ENCODE assay signal across 31 cellular contexts in the genomic region with DNA sequence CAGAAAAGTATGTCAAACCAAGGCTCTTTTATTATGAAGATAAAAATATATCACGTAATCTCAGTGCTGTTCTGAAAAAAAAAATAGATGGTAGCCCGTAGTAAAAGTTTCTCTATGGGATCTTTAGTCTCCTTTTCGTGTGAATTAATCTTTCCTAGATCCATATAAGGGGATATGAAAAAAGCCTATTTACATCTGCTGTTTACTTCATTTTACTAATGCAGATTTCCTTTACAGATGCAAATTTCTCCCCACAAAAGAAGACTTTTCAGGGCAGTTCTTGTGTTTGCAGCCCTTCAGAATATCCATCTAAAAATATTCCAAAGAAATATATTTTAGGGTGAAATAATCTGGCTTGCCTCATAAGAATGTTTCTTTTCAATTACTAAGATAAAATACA.
"Had no signal": no experiment of that assay in that cellular context is flagged by ENCODE, and none has a peak within 500 bp of the region (broad histone marks: within the 10 kb centered on the region; RNA-seq: fewer than 3 reads in every experiment).

No MANE protein-coding gene starts in this region.

- H3K27me3 Mint-ChIP-seq: activated B cell treated with CpG ODN at 0.5 μM for 24 hours; activated CD8-positive, alpha-beta T cell treated with anti-CD3 and anti-CD28 coated beads for 36 hours; activated naive CD4-positive, alpha-beta T cell treated with anti-CD3 and anti-CD28 coated beads, Interleukin-2, amount 50 U/mL, for 24 hours; activated naive CD8-positive, alpha-beta T cell treated with anti-CD3 and anti-CD28 coated beads for 36 hours; activated naive CD8-positive, alpha-beta T cell treated with anti-CD3 and anti-CD28 coated beads, Interleukin-2, amount 50 U/mL, for 24 hours; effector memory CD8-positive, alpha-beta T cell had no signal

- H3K36me3 Mint-ChIP-seq: activated naive CD4-positive, alpha-beta T cell treated with anti-CD3 and anti-CD28 coated beads, Interleukin-2, amount 50 U/mL, for 24 hours; activated naive CD8-positive, alpha-beta T cell treated with anti-CD3 and anti-CD28 coated beads for 36 hours had no signal

- H3K4me3 Mint-ChIP-seq: activated B cell treated with CpG ODN at 0.5 μM for 24 hours; activated CD8-positive, alpha-beta T cell treated with anti-CD3 and anti-CD28 coated beads for 36 hours; activated naive CD4-positive, alpha-beta T cell treated with anti-CD3 and anti-CD28 coated beads for 36 hours; activated naive CD4-positive, alpha-beta T cell treated with anti-CD3 and anti-CD28 coated beads, Interleukin-2, amount 50 U/mL, for 24 hours; activated naive CD8-positive, alpha-beta T cell treated with anti-CD3 and anti-CD28 coated beads for 36 hours; activated naive CD8-positive, alpha-beta T cell treated with anti-CD3 and anti-CD28 coated beads, Interleukin-2, amount 50 U/mL, for 24 hours; activated T-helper 1 cell treated with anti-CD3 and anti-CD28 coated beads, Interleukin-12 subunit alpha, Interleukin-12 subunit beta, Interleukin-2, Interleukin-4 antibody, amounts not matched to agents 30 ng/mL and 10 ng/mL and 1 ng/mL, durations not matched to agents 14 hours and 24 hours and 36 hours; effector memory CD8-positive, alpha-beta T cell had no signal

- H3K27ac ChIP-seq: adrenal gland, body of pancreas, epithelial cell of prostate, VCaP had no signal

- H3K4me1 Mint-ChIP-seq: activated B cell treated with CpG ODN at 0.5 μM for 24 hours; activated naive CD4-positive, alpha-beta T cell treated with anti-CD3 and anti-CD28 coated beads, Interleukin-2, amount 50 U/mL, for 24 hours; activated naive CD8-positive, alpha-beta T cell treated with anti-CD3 and anti-CD28 coated beads for 36 hours; activated naive CD8-positive, alpha-beta T cell treated with anti-CD3 and anti-CD28 coated beads, Interleukin-2, amount 50 U/mL, for 24 hours had no signal

- DNase-seq: activated B cell treated with CpG ODN at 0.5 μM for 24 hours; activated CD4-positive, alpha-beta T cell treated with anti-CD3 and anti-CD28 coated beads for 48 hours; activated CD4-positive, alpha-beta T cell treated with anti-CD3 and anti-CD28 coated beads, Interleukin-2, amount 50 U/mL, for 1 hour; activated CD4-positive, alpha-beta T cell treated with anti-CD3 and anti-CD28 coated beads, Interleukin-2, amount 50 U/mL, for 48 hours; activated CD8-positive, alpha-beta memory T cell treated with anti-CD3 and anti-CD28 coated beads for 24 hours; activated CD8-positive, alpha-beta T cell treated with anti-CD3 and anti-CD28 coated beads for 36 hours; activated effector memory CD4-positive, alpha-beta T cell treated with anti-CD3 and anti-CD28 coated beads, Interleukin-2, amount 50 U/mL, for 16 hours; activated naive CD4-positive, alpha-beta T cell treated with anti-CD3 and anti-CD28 coated beads for 36 hours; activated naive CD8-positive, alpha-beta T cell treated with anti-CD3 and anti-CD28 coated beads for 36 hours; activated naive CD8-positive, alpha-beta T cell treated with anti-CD3 and anti-CD28 coated beads, Interleukin-2, amount 50 U/mL, for 24 hours; activated T-cell treated with anti-CD3 and anti-CD28 coated beads, Interleukin-2, amount 50 U/mL, for 1 hour; activated T-cell treated with anti-CD3 and anti-CD28 coated beads, Interleukin-2, amount 50 U/mL, for 48 hours; adrenal gland; amygdala; aorta; body of pancreas; caudate nucleus; cortex of kidney; dermis blood vessel endothelial cell; effector CD4-positive, alpha-beta T cell; effector memory CD8-positive, alpha-beta T cell; foreskin fibroblast; head of caudate nucleus; T-helper 2 cell had no signal

- H3K36me3 ChIP-seq: adrenal gland had no signal

- ATAC-seq: activated CD4-positive, CD25-positive, alpha-beta regulatory T cell treated with anti-CD3 and anti-CD28 coated beads, Interleukin-2, amount 50 U/mL, for 24 hours; activated CD8-positive, alpha-beta T cell treated with anti-CD3 and anti-CD28 coated beads for 36 hours; activated naive CD8-positive, alpha-beta T cell treated with anti-CD3 and anti-CD28 coated beads, Interleukin-2, amount 50 U/mL, for 24 hours; body of pancreas; effector memory CD8-positive, alpha-beta T cell; esophagus mucosa had no signal

- H3K27me3 ChIP-seq: adrenal gland, body of pancreas had no signal

- H3K27ac Mint-ChIP-seq: activated B cell treated with CpG ODN at 0.5 μM for 24 hours; activated CD8-positive, alpha-beta T cell treated with anti-CD3 and anti-CD28 coated beads for 36 hours; activated naive CD4-positive, alpha-beta T cell treated with anti-CD3 and anti-CD28 coated beads for 36 hours; activated naive CD4-positive, alpha-beta T cell treated with anti-CD3 and anti-CD28 coated beads, Interleukin-2, amount 50 U/mL, for 24 hours; activated naive CD8-positive, alpha-beta T cell treated with anti-CD3 and anti-CD28 coated beads for 36 hours; activated naive CD8-positive, alpha-beta T cell treated with anti-CD3 and anti-CD28 coated beads, Interleukin-2, amount 50 U/mL, for 24 hours; activated T-helper 1 cell treated with anti-CD3 and anti-CD28 coated beads, Interleukin-12 subunit alpha, Interleukin-12 subunit beta, Interleukin-2, Interleukin-4 antibody, amounts not matched to agents 30 ng/mL and 10 ng/mL and 1 ng/mL, durations not matched to agents 14 hours and 24 hours and 36 hours; activated T-helper 2 cell treated with anti-CD3 and anti-CD28 coated beads, Interferon-gamma antibody, Interleukin-2, Interleukin-4, amounts not matched to agents 10 μg/mL and 5 μg/mL and 100 μg/mL, durations not matched to agents 14 hours and 24 hours and 36 hours; effector memory CD8-positive, alpha-beta T cell had no signal

- H3K4me1 ChIP-seq: adrenal gland, body of pancreas had no signal

- H3K4me3 ChIP-seq: adrenal gland, body of pancreas had no signal

- H3K9me3 ChIP-seq: adrenal gland, body of pancreas had no signal
